ENCODE assay signal across 15 cellular contexts in genomic region chr5:139190125-139190524, GRCh38. TPM values are rescaled to one million over a fixed set of nuclear protein-coding genes. Genes with fewer than 3 reads are reported as not detected.
DNase-seq lines count a peak whose midpoint lies in the region; ATAC-seq and TF ChIP-seq lines count a peak whose summit lies in the region.
"Had no signal": no experiment of that assay in that cellular context is flagged by ENCODE, and none has a peak within 500 bp of the region (broad histone marks: within the 10 kb centered on the region; RNA-seq: fewer than 3 reads in every experiment).

No MANE protein-coding gene starts in this region.

- TF ChIP-seq EP300 in upper lobe of left lung (IDR thresholded peaks at IDR 0.05): no peak

- whole genome bisulfite sequencing in upper lobe of left lung, 2 donors: 20 to 26% methylated on average over 3 of the region's 3 CpGs

- H3K27me3 Mint-ChIP-seq in nephron (ENCODE audit: low read depth): no peaks in the 10 kb centered on the region
- H3K27me3 Mint-ChIP-seq: activated naive CD8-positive, alpha-beta T cell treated with anti-CD3 and anti-CD28 coated beads for 36 hours; T-cell had no signal

- peaks cover 34% of the 10 kb centered on the region for H3K4me1 Mint-ChIP-seq in nephron

- no peaks in the 10 kb centered on the region for H3K9me3 ChIP-seq in adipocyte (ENCODE audit: control insufficient read depth, low read length)
- H3K9me3 ChIP-seq in upper lobe of left lung: no peaks in the 10 kb centered on the region

- TF ChIP-seq POLR2A in upper lobe of left lung (IDR thresholded peaks at IDR 0.05): no peak

- H3K36me3 ChIP-seq in adipocyte (ENCODE audit: control insufficient read depth, insufficient read depth, low read length, severe bottlenecking) (no peaks in the 10 kb centered on the region), upper lobe of left lung (no peaks in the 10 kb centered on the region)

- peak overlapping the region; percentile 57 to 91 (median 89) for H3K27ac Mint-ChIP-seq in nephron
- H3K27ac Mint-ChIP-seq: activated naive CD8-positive, alpha-beta T cell treated with anti-CD3 and anti-CD28 coated beads for 36 hours; T-cell had no signal

- peak overlapping the region in 3 of 4 donors; percentile 1 to 52 (median 34) for H3K27ac ChIP-seq in upper lobe of left lung

- DNase-seq in adipocyte (ENCODE audit: low read depth) (peak; percentile 83), fibroblast of the aortic adventitia (ENCODE audit: low read depth) (peak; percentile 84), upper lobe of left lung (no peak), C1 segment of cervical spinal cord (lab: John Stamatoyannopoulos, UW) (no peak), SIG-M5 (lab: John Stamatoyannopoulos, UW) (no peak)
- no peak for DNase-seq in effector CD8-positive, alpha-beta T cell (lab: John Stamatoyannopoulos, UW)
- DNase-seq: activated naive CD8-positive, alpha-beta T cell treated with anti-CD3 and anti-CD28 coated beads for 36 hours; left colon; NCI-H1417 treated with DMSO at 0.1 percent for 48 hours; stimulated activated CD4-positive, alpha-beta T cell treated with anti-CD3 and anti-CD28 coated beads, Interleukin-15, amount 100 ng/mL, for 24 hours; stimulated activated CD8-positive, alpha-beta memory T cell treated with anti-CD3 and anti-CD28 coated beads, Interleukin-4, amount 100 ng/mL, for 48 hours; T-cell had no signal

- H3K27me3 ChIP-seq in adipocyte (replicated peaks; ENCODE audit: control insufficient read depth, insufficient read depth, low read length) (no peaks in the 10 kb centered on the region), upper lobe of left lung (no peaks in the 10 kb centered on the region)

- H3K4me3 Mint-ChIP-seq in nephron: no peak overlapping the region
- H3K4me3 Mint-ChIP-seq: activated naive CD8-positive, alpha-beta T cell treated with anti-CD3 and anti-CD28 coated beads for 36 hours; T-cell had no signal

- peaks cover 2% of the 10 kb centered on the region for H3K9me3 Mint-ChIP-seq in nephron
- H3K9me3 Mint-ChIP-seq: activated naive CD8-positive, alpha-beta T cell treated with anti-CD3 and anti-CD28 coated beads for 36 hours; T-cell had no signal

- H3K4me1 ChIP-seq in adipocyte (ENCODE audit: control insufficient read depth, insufficient read depth, low read length) (peaks cover 35% of the 10 kb centered on the region), upper lobe of left lung (peaks cover 0 to 16% (median 10%) of the 10 kb centered on the region in 4 donors)

- peaks cover 44% of the 10 kb centered on the region for H3K36me3 Mint-ChIP-seq in nephron (ENCODE audit: low read depth)

- ATAC-seq in upper lobe of left lung (ENCODE audit: low FRiP score in 2 of 2): peak in 1 of 2 donors; percentile 56
- ATAC-seq: activated CD4-positive, CD25-positive, alpha-beta regulatory T cell treated with anti-CD3 and anti-CD28 coated beads, Interleukin-2, amount 50 U/mL, for 24 hours; K562; left colon; T-cell had no signal

- H3K9ac ChIP-seq in adipocyte (ENCODE audit: low read length): peak overlapping the region; percentile 9

- no peak overlapping the region for H3K4me3 ChIP-seq in adipocyte (ENCODE audit: low read length)
- no peak overlapping the region for H3K4me3 ChIP-seq in fibroblast of the aortic adventitia (ENCODE audit: low read depth, low read length)
- no peak overlapping the region for H3K4me3 ChIP-seq in upper lobe of left lung
- H3K4me3 ChIP-seq: K562 had no signal

- no peak for TF ChIP-seq CTCF in fibroblast of the aortic adventitia (IDR thresholded peaks at IDR 0.05; ENCODE audit: insufficient read depth, low read length)
- no peak for TF ChIP-seq CTCF in nephron (IDR thresholded peaks at IDR 0.05; ENCODE audit: unreplicated experiment in 3 of 3)
- no peak for TF ChIP-seq CTCF in upper lobe of left lung (IDR thresholded peaks at IDR 0.05)

RNA-seq across cellular contexts. Expression of gene SIL1, which starts 8.0 kb away (rescaled TPM):
- total RNA-seq in fibroblast of the aortic adventitia (ENCODE audit: low replicate concordance): 31.7 and 68.0 TPM in 2 replicates
- 10 to 100 TPM; 30.2 to 83.8 (median 51.2) TPM for total RNA-seq in upper lobe of left lung

Comparison
In these comparisons a context has a peak if more than half of its experiments do, and no peak if none do; other contexts are left out.
1. DNase-seq: peak in adipocyte (single experiment) and fibroblast of the aortic adventitia (single experiment); none in upper lobe of left lung (0 of 2), effector CD8-positive, alpha-beta T cell (single experiment), C1 segment of cervical spinal cord (0 of 14) and SIG-M5 (single experiment).